ENCODE assay signal across 29 cellular contexts in the genomic region with DNA sequence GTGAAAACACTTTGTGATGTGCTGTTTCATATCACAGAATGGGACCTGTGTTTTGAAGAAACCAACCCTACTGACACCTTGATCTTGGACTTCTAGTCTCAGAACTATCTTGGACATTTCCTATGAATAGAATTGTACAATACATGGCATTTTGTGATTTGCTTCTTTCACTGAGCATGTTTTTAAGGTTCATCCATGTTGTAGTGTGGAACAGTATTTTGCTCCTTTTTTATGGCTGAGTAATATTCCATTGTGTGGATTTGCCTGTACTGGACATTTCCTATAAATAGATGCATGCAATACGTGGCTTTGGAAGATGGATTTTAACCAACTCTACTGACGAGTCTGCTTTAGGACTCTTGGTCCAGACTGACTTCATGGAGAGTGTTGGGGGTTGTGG. TPM values are rescaled to one million over a fixed set of nuclear protein-coding genes. Genes with fewer than 3 reads are reported as not detected.
"Had no signal": no experiment of that assay in that cellular context is flagged by ENCODE, and none has a peak within 500 bp of the region (broad histone marks: within the 10 kb centered on the region; RNA-seq: fewer than 3 reads in every experiment).

No MANE protein-coding gene starts in this region.

- H3K27ac ChIP-seq: coronary artery, dorsolateral prefrontal cortex, gastrocnemius medialis, hepatocyte, ovary, right lobe of liver, testis, transverse colon had no signal

- H3K9me3 ChIP-seq: gastrocnemius medialis, testis had no signal

- H3K36me3 ChIP-seq: gastrocnemius medialis, ovary, right lobe of liver, transverse colon had no signal

- H3K4me3 ChIP-seq: coronary artery, dorsolateral prefrontal cortex, gastrocnemius medialis, hepatocyte, mucosa of descending colon, ovary, right lobe of liver, testis, transverse colon had no signal

- ATAC-seq: activated T-cell treated with anti-CD3 and anti-CD28 coated beads, Interleukin-2, amount 50 U/mL, for 4 hours; gastrocnemius medialis; left cardiac atrium; left ventricle myocardium superior; mucosa of descending colon; right lobe of liver; stimulated activated naive CD8-positive, alpha-beta T cell treated with anti-CD3 and anti-CD28 coated beads, Interleukin-15, Interleukin-2, amounts not matched to agents 100 U/mL and 50 U/mL, for 24 hours had no signal

- H3K4me1 Mint-ChIP-seq: nephron progenitor cell had no signal

- H3K4me3 Mint-ChIP-seq: activated T-cell treated with anti-CD3 and anti-CD28 coated beads, Interleukin-2, amount 50 U/mL, for 4 hours; nephron progenitor cell had no signal

- H3K27ac Mint-ChIP-seq: nephron progenitor cell, progenitor cell of endocrine pancreas had no signal

- H3K4me1 ChIP-seq: gastrocnemius medialis, right lobe of liver, testis, transverse colon had no signal

- DNase-seq: activated CD4-positive, alpha-beta T cell treated with anti-CD3 and anti-CD28 coated beads for 4 hours; activated CD4-positive, alpha-beta T cell treated with anti-CD3 and anti-CD28 coated beads, Interleukin-2, amount 50 U/mL, for 48 hours; activated CD4-positive, CD25-positive, alpha-beta regulatory T cell; activated CD8-positive, alpha-beta memory T cell treated with anti-CD3 and anti-CD28 coated beads for 24 hours; activated effector memory CD4-positive, alpha-beta T cell treated with Interleukin-2 at 50 U/mL for 16 hours; activated naive CD4-positive, alpha-beta T cell treated with anti-CD3 and anti-CD28 coated beads, Interleukin-2, amount 50 U/mL, for 16 hours; activated T-cell treated with anti-CD3 and anti-CD28 coated beads, Interleukin-2, amount 50 U/mL, for 4 hours; anterior cingulate cortex; dorsolateral prefrontal cortex; effector memory CD4-positive, alpha-beta T cell; erythroblast; gastrocnemius medialis; glutamatergic neuron; left cardiac atrium; left ventricle myocardium superior; mucosa of descending colon; nephron progenitor cell; ovary; right lobe of liver; stimulated activated CD4-positive, alpha-beta T cell treated with anti-CD3 and anti-CD28 coated beads, Interleukin-2, amount 100 ng/mL, for 48 hours; stimulated activated naive CD8-positive, alpha-beta T cell treated with anti-CD3 and anti-CD28 coated beads, Interleukin-15, Interleukin-2, amounts not matched to agents 100 U/mL and 50 U/mL, for 24 hours; testis; transverse colon had no signal

RNA-seq across cellular contexts. Expression of a gene that starts 46.8 kb away (rescaled TPM):
- total RNA-seq: lung microvascular endothelial cell, myocyte, progenitor cell of endocrine pancreas had no signal
- polyA plus RNA-seq: hepatocyte had no signal

RNA-seq across cellular contexts. Expression of a gene that starts 52.1 kb away (rescaled TPM):
- total RNA-seq: gastrocnemius medialis, myocyte, skeletal muscle tissue had no signal
